ENCODE assay signal across 9 cellular contexts in the genomic region with DNA sequence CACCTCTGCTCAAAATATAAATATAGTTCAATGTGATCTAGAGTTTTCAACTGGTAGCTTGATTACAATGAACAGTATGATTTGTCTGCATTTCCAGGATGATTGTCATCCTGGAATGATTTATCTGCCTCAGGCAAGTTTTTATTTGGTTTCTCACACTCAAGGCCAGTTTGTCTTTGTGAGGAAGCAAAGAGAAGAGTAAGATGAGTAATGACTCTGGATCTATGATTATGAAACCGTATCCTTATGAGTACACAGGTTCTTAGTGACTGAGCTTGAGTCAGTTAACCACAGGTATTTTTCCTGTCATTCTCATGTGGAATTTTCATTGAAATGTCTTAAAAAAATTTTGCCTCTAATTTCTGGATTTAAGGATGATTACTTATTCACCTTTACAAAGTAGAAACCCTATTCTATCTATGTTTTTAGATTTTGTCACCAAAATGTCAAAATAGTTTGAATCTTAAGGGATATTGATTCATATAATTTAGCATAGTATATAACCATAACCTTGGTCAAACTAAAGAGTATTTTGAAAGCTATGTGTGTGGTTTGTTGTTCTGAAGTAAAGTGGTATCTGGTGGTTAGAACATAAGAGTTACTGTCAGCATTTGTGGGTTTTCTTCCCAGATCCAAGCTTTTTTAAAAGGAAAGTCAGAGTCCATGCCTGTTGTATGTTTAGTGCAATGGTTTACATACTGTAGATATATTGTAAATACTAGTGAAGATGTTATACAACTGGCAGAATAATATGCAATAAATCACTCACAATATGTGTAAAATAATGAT.
DNase-seq lines count a peak whose midpoint lies in the region; ATAC-seq and TF ChIP-seq lines count a peak whose summit lies in the region.
"Had no signal": no experiment of that assay in that cellular context is flagged by ENCODE, and none has a peak within 500 bp of the region (broad histone marks: within the 10 kb centered on the region; RNA-seq: fewer than 3 reads in every experiment).

No MANE protein-coding gene starts in this region.

- TF ChIP-seq CTCF in HCT116 (IDR thresholded peaks at IDR 0.05 in 2 of 3, conservative IDR thresholded peaks at IDR 0.05 in 1 of 3; ENCODE audit: borderline replicate concordance in 1 of 3, insufficient read depth in 1 of 3, low read depth in 2 of 3, low read length in 2 of 3) (no peak), Panc1 (IDR thresholded peaks at IDR 0.05) (no peak), esophagus squamous epithelium (IDR thresholded peaks at IDR 0.05) (no peak), ascending aorta (IDR thresholded peaks at IDR 0.05) (no peak)

- intact Hi-C loops in HCT116 (cut with micrococcal nuclease): loop anchor here (2.0 to 5.0 kb wide), 2 partner anchors 112 to 147 kb away; a partner anchor contains a TSS
- intact Hi-C loops in Panc1 (cut with micrococcal nuclease; ENCODE audit: unreplicated experiment): no loop called here
- intact Hi-C loops in esophagus squamous epithelium (cut with DNase I): no loop called here
- intact Hi-C loops in ascending aorta (cut with DNase I): no loop called here

- H3K9ac ChIP-seq in HCT116 (ENCODE audit: low read length): peak overlapping the region; percentile 48

- RAD21 ChIA-PET in HCT116 (lab: Charles Lee; ENCODE audit: low non-redundant PET in 1 of 2, low total read pairs in 2 of 2, uncharacterized antibody in 2 of 2, unreplicated experiment in 2 of 2): no interaction called here

- H4K20me1 ChIP-seq in HCT116 (ENCODE audit: insufficient read depth): no peaks in the 10 kb centered on the region

- CTCF ChIA-PET in HCT116 (lab: Charles Lee) (interaction anchor here (2.1 kb wide), 1 partner anchor 61 kb away, joined by 4 read pairs; no protein-coding TSS in a partner anchor), Panc1 (lab: Charles Lee) (no interaction called here)

- H3K4me1 ChIP-seq in HCT116 (ENCODE audit: control insufficient read depth in 1 of 2, insufficient read depth in 2 of 2, low read length in 2 of 2) (peaks cover 31 to 78% of the 10 kb centered on the region in 2 experiments), Panc1 (ENCODE audit: control insufficient read depth, insufficient read depth, low read length) (peaks cover 51% of the 10 kb centered on the region), esophagus squamous epithelium (peaks cover 0 to 41% (median 10%) of the 10 kb centered on the region in 3 donors), ascending aorta (peaks cover 0 to 2% of the 10 kb centered on the region in 2 donors)

- no peaks in the 10 kb centered on the region for H3K27me3 ChIP-seq in HCT116 (ENCODE audit: insufficient read depth, low read length)
- no peaks in the 10 kb centered on the region for H3K27me3 ChIP-seq in Panc1 (ENCODE audit: control insufficient read depth, insufficient read depth, low read length)
- H3K27me3 ChIP-seq in esophagus squamous epithelium: no peaks in the 10 kb centered on the region
- no peaks in the 10 kb centered on the region for H3K27me3 ChIP-seq in ascending aorta

- H3K79me2 ChIP-seq in HCT116 (ENCODE audit: insufficient read depth, low read length): peaks cover 14% of the 10 kb centered on the region; the same call in 1 of the 2 replicates

- in situ Hi-C loops in Panc1 (cut with HindIII; ENCODE audit: low pct_unique_long_range_greater_than_20kb, low sequenced_read_pairs): no loop called here

- DNase-seq in HCT116 (ENCODE audit: low read depth, low spot score) (peak; percentile 98), Panc1 (ENCODE audit: low read depth, low spot score) (peak; percentile 96), esophagus squamous epithelium (lab: John Stamatoyannopoulos, UW) (no peak), skeletal muscle cell (ENCODE audit: low read depth) (peak; percentile 97), iPS-NIHi11 (ENCODE audit: low spot score) (no peak), GOT3 (lab: John Stamatoyannopoulos, UW) (no peak), ascending aorta (ENCODE audit: low spot score in 2 of 2) (no peak)
- DNase-seq: NCI-H1436 treated with DMSO at 0.1 percent for 48 hours had no signal

- no peaks in the 10 kb centered on the region for H3K36me3 ChIP-seq in HCT116 (ENCODE audit: control insufficient read depth in 1 of 2, insufficient read depth in 2 of 2, low read length in 2 of 2)
- H3K36me3 ChIP-seq in Panc1 (ENCODE audit: control insufficient read depth, insufficient read depth, low read length): no peaks in the 10 kb centered on the region
- no peaks in the 10 kb centered on the region for H3K36me3 ChIP-seq in esophagus squamous epithelium
- H3K36me3 ChIP-seq in ascending aorta: no peaks in the 10 kb centered on the region

- POLR2A ChIA-PET in HCT116 (lab: Charles Lee) (no interaction called here), Panc1 (lab: Charles Lee) (no interaction called here)

- no peaks in the 10 kb centered on the region; the same call in 1 of the 2 replicates for H3K9me2 ChIP-seq in HCT116 (ENCODE audit: insufficient read depth)

- no peaks in the 10 kb centered on the region for H3K9me3 ChIP-seq in HCT116 (ENCODE audit: control insufficient read depth in 1 of 2, insufficient read depth in 1 of 2, low read depth in 1 of 2, low read length in 2 of 2)
- H3K9me3 ChIP-seq in Panc1 (ENCODE audit: control insufficient read depth, insufficient read depth, low read depth, low read length): peaks cover 3% of the 10 kb centered on the region; the same call in 1 of the 2 replicates
- no peaks in the 10 kb centered on the region for H3K9me3 ChIP-seq in esophagus squamous epithelium
- H3K9me3 ChIP-seq in ascending aorta: no peaks in the 10 kb centered on the region

- TF ChIP-seq POLR2A in HCT116 (IDR thresholded peaks at IDR 0.05; ENCODE audit: borderline replicate concordance, extremely low read depth, insufficient read depth, insufficient read length) (no peak), esophagus squamous epithelium (IDR thresholded peaks at IDR 0.05) (no peak)

- H2AFZ ChIP-seq in HCT116 (ENCODE audit: low read depth, low read length, poor library complexity, severe bottlenecking): no peak overlapping the region

- peak overlapping the region; percentile 71 for H3K4me2 ChIP-seq in HCT116 (ENCODE audit: low read length)

- H3K4me3 ChIP-seq in HCT116 (replicated peaks in 1 of 2; ENCODE audit: low read depth in 1 of 2, low read length in 2 of 2) (peak overlapping the region in 1 of 2 experiments; percentile 40; a peak in 2 of 4 replicates), Panc1 (ENCODE audit: low read depth in 2 of 2, low read length in 2 of 2) (no peak overlapping the region), esophagus squamous epithelium (no peak overlapping the region), skeletal muscle cell (ENCODE audit: low read depth, low read length) (no peak overlapping the region), ascending aorta (no peak overlapping the region)

- BruUV-seq in HCT116 (replicated peaks; lab: Mats Ljungman, UMichigan) (no TSS peak), Panc1 (replicated peaks; lab: Mats Ljungman, UMichigan) (no TSS peak)

- WGBS in esophagus squamous epithelium, 2 donors: 13 to 21% methylated on average over 1 of the region's 1 CpG

- TF ChIP-seq RAD21 in HCT116 (IDR thresholded peaks at IDR 0.05; ENCODE audit: low read depth): peak; percentile 29; the same call in 1 of the 2 replicates

- ATAC-seq in HCT116: peak; percentile 93
- peak; percentile 99 for ATAC-seq in Panc1
- no peak for ATAC-seq in HG02970 (IDR thresholded peaks at IDR 0.05; ENCODE audit: low FRiP score, unreplicated experiment)

- H3K27ac ChIP-seq in HCT116 (ENCODE audit: low read depth, low read length): peak overlapping the region; percentile 70; the same call in 1 of the 2 replicates
- H3K27ac ChIP-seq in Panc1 (ENCODE audit: low read length): peak overlapping the region; percentile 97
- H3K27ac ChIP-seq in esophagus squamous epithelium: peak overlapping the region in 3 of 4 donors; percentile 34 to 62 (median 62)
- H3K27ac ChIP-seq in ascending aorta: no peak overlapping the region

TF ChIP-seq in HCT116, 20 proteins besides CTCF, POLR2A, EP300 and RAD21 (continues in another document):
- TF ChIP-seq EGR1 (IDR thresholded peaks at IDR 0.05; ENCODE audit: low read depth): 0 out of 2 replicates have a peak, but pooled peaks have one; percentile 11
- TF ChIP-seq SIN3A (IDR thresholded peaks at IDR 0.05; ENCODE audit: low read depth): peak; percentile 92
- TF ChIP-seq, protein P1, sequence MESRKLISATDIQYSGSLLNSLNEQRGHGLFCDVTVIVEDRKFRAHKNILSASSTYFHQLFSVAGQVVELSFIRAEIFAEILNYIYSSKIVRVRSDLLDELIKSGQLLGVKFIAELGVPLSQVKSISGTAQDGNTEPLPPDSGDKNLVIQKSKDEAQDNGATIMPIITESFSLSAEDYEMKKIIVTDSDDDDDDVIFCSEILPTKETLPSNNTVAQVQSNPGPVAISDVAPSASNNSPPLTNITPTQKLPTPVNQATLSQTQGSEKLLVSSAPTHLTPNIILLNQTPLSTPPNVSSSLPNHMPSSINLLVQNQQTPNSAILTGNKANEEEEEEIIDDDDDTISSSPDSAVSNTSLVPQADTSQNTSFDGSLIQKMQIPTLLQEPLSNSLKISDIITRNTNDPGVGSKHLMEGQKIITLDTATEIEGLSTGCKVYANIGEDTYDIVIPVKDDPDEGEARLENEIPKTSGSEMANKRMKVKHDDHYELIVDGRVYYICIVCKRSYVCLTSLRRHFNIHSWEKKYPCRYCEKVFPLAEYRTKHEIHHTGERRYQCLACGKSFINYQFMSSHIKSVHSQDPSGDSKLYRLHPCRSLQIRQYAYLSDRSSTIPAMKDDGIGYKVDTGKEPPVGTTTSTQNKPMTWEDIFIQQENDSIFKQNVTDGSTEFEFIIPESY (IDR thresholded peaks at IDR 0.05; ENCODE audit: extremely low read depth, insufficient replicate concordance, low read length): peak; percentile 86
- TF ChIP-seq EZH2phosphoT487 (IDR thresholded peaks at IDR 0.05; ENCODE audit: borderline replicate concordance): no peak

Comparison
In these comparisons a context has a peak if more than half of its experiments do, and no peak if none do; other contexts are left out.
1. DNase-seq: peak in HCT116 (single experiment), Panc1 (single experiment) and skeletal muscle cell (single experiment); none in esophagus squamous epithelium (single experiment), iPS-NIHi11 (single experiment), GOT3 (single experiment) and ascending aorta (0 of 2).
2. H3K27ac ChIP-seq: peak in HCT116 (single experiment), Panc1 (single experiment) and esophagus squamous epithelium (3 of 4); none in ascending aorta (0 of 2).